Comparison of ENCODE assay signal across 15 cellular contexts in genomic region chr2:221103930-221104329, GRCh38.
DNase-seq lines count a peak whose midpoint lies in the region; ATAC-seq, FAIRE-seq and TF ChIP-seq lines count a peak whose summit lies in the region.
"Had no signal": no experiment of that assay in that cellular context is flagged by ENCODE, and none has a peak within 500 bp of the region (broad histone marks: within the 10 kb centered on the region; RNA-seq: fewer than 3 reads in every experiment).

No MANE protein-coding gene starts in this region.

- no peaks in the 10 kb centered on the region for H3K36me3 Mint-ChIP-seq in nephron (ENCODE audit: low read depth)
- H3K36me3 Mint-ChIP-seq: activated naive CD8-positive, alpha-beta T cell treated with anti-CD3 and anti-CD28 coated beads for 36 hours; WTC11 had no signal

- 54 to 61% methylated on average over 5 of the region's 5 CpGs for WGBS in upper lobe of left lung, 2 donors

- no peak overlapping the region for H3K4me3 ChIP-seq in upper lobe of left lung

- H3K36me3 ChIP-seq in upper lobe of left lung: no peaks in the 10 kb centered on the region
- H3K36me3 ChIP-seq: esophagus muscularis mucosa had no signal

- H3K27ac Mint-ChIP-seq in nephron: peak overlapping the region in 2 of 3 experiments; percentile 76 to 78
- H3K27ac Mint-ChIP-seq: activated naive CD8-positive, alpha-beta T cell treated with anti-CD3 and anti-CD28 coated beads for 36 hours; WTC11 had no signal

- H3K27me3 Mint-ChIP-seq in nephron (ENCODE audit: low read depth): peaks cover 5% of the 10 kb centered on the region

- ATAC-seq in upper lobe of left lung (ENCODE audit: low FRiP score in 2 of 2): peak; percentile 11 to 58
- ATAC-seq: HCT116 had no signal

- TF ChIP-seq CTCF in nephron (IDR thresholded peaks at IDR 0.05; ENCODE audit: unreplicated experiment in 3 of 3) (no peak), upper lobe of left lung (IDR thresholded peaks at IDR 0.05) (no peak)

- no peaks in the 10 kb centered on the region for H3K9me3 ChIP-seq in upper lobe of left lung
- H3K9me3 ChIP-seq: esophagus muscularis mucosa had no signal

- H3K27me3 ChIP-seq in upper lobe of left lung: no peaks in the 10 kb centered on the region
- H3K27me3 ChIP-seq: esophagus muscularis mucosa had no signal

- no peak for TF ChIP-seq POLR2A in upper lobe of left lung (IDR thresholded peaks at IDR 0.05)

- TF ChIP-seq EP300 in upper lobe of left lung (IDR thresholded peaks at IDR 0.05): no peak

- peak overlapping the region in 2 of 4 donors; percentile 18 to 59 for H3K27ac ChIP-seq in upper lobe of left lung
- H3K27ac ChIP-seq: 22Rv1, parathyroid adenoma had no signal

- H3K4me3 Mint-ChIP-seq in nephron: no peak overlapping the region
- H3K4me3 Mint-ChIP-seq: activated naive CD8-positive, alpha-beta T cell treated with anti-CD3 and anti-CD28 coated beads for 36 hours; WTC11 had no signal

- H3K4me1 Mint-ChIP-seq in nephron: peaks cover 23% of the 10 kb centered on the region
- H3K4me1 Mint-ChIP-seq: activated naive CD8-positive, alpha-beta T cell treated with anti-CD3 and anti-CD28 coated beads for 36 hours had no signal

- H3K4me1 ChIP-seq in upper lobe of left lung: peaks cover 3 to 12% (median 10%) of the 10 kb centered on the region in 4 donors
- H3K4me1 ChIP-seq: parathyroid adenoma had no signal

- DNase-seq in DMS53 (lab: John Stamatoyannopoulos, UW): peak; percentile 13
- no peak for DNase-seq in DMS53 treated with DMSO at 0.1 percent for 48 hours (lab: John Stamatoyannopoulos, UW; ENCODE audit: unreplicated experiment)
- peak; percentile 85 for DNase-seq in foreskin melanocyte
- DNase-seq in upper lobe of left lung: no peak
- DNase-seq in RCC 7860 (ENCODE audit: low spot score): no peak
- no peak for DNase-seq in SIG-M5 treated with dmso at 0.1 percent for 504 hours (lab: John Stamatoyannopoulos, UW; ENCODE audit: unreplicated experiment)
- no peak for DNase-seq in NCI-H1436 (lab: John Stamatoyannopoulos, UW)
- DNase-seq: activated naive CD8-positive, alpha-beta T cell treated with anti-CD3 and anti-CD28 coated beads for 36 hours; Calu3 had no signal

- no peaks in the 10 kb centered on the region for H3K9me3 Mint-ChIP-seq in nephron
- H3K9me3 Mint-ChIP-seq: WTC11 had no signal

- no peak for FAIRE-seq in RCC 7860 (lab: Jason Lieb, UNC)

Comparison
In these comparisons a context has a peak if more than half of its experiments do, and no peak if none do; other contexts are left out.
1. DNase-seq: peak in DMS53 (single experiment) and foreskin melanocyte (single experiment); none in DMS53 treated with DMSO at 0.1 percent for 48 hours (single experiment), upper lobe of left lung (0 of 2), RCC 7860 (single experiment), SIG-M5 treated with dmso at 0.1 percent for 504 hours (single experiment) and NCI-H1436 (single experiment).